Comparison of ENCODE assay signal across 11 cellular contexts in genomic region chr5:93342563-93343061, GRCh38.
A peak's percentile ranks its signal among the peaks of the same experiment; 100 is the strongest.
DNase-seq lines count a peak whose midpoint lies in the region; ATAC-seq, FAIRE-seq and TF ChIP-seq lines count a peak whose summit lies in the region.
"Had no signal": no experiment of that assay in that cellular context is flagged by ENCODE, and none has a peak within 500 bp of the region (broad histone marks: within the 10 kb centered on the region; RNA-seq: fewer than 3 reads in every experiment).

No MANE protein-coding gene starts in this region.

- H3K27me3 ChIP-seq in uterus (no peaks in the 10 kb centered on the region), lower lobe of right lung (ENCODE audit: low read depth) (no peaks in the 10 kb centered on the region)

- TF ChIP-seq POLR2A in GM12892 (IDR thresholded peaks at IDR 0.05; ENCODE audit: low read depth, low read length): no peak
- TF ChIP-seq POLR2A in uterus (IDR thresholded peaks at IDR 0.05): no peak

- TF ChIP-seq CTCF in epithelial cell of proximal tubule (conservative IDR thresholded peaks at IDR 0.05; ENCODE audit: low read depth, low read length) (no peak), uterus (IDR thresholded peaks at IDR 0.05) (no peak), lower lobe of right lung (IDR thresholded peaks at IDR 0.05) (no peak)

- H3K4me3 Mint-ChIP-seq in stimulated activated naive CD8-positive, alpha-beta T cell treated with anti-CD3 and anti-CD28 coated beads, Interleukin-15, amount 100 ng/mL, for 72 hours: no peak overlapping the region

- no peak overlapping the region for H3K27ac ChIP-seq in uterus
- H3K27ac ChIP-seq in lower lobe of right lung: no peak overlapping the region
- H3K27ac ChIP-seq: C4-2B had no signal

- H3K4me1 Mint-ChIP-seq in stimulated activated naive CD8-positive, alpha-beta T cell treated with anti-CD3 and anti-CD28 coated beads, Interleukin-15, amount 100 ng/mL, for 72 hours: no peaks in the 10 kb centered on the region

- peak; percentile 46 for FAIRE-seq in GM12892 (lab: Jason Lieb, UNC)

- H3K36me3 ChIP-seq in uterus: no peaks in the 10 kb centered on the region
- no peaks in the 10 kb centered on the region for H3K36me3 ChIP-seq in lower lobe of right lung

- no peaks in the 10 kb centered on the region for H3K27me3 Mint-ChIP-seq in stimulated activated naive CD8-positive, alpha-beta T cell treated with anti-CD3 and anti-CD28 coated beads, Interleukin-15, amount 100 ng/mL, for 72 hours

- H3K9me3 Mint-ChIP-seq in stimulated activated naive CD8-positive, alpha-beta T cell treated with anti-CD3 and anti-CD28 coated beads, Interleukin-15, amount 100 ng/mL, for 72 hours: peaks cover 0 to 7% of the 10 kb centered on the region in 2 donors

- DNase-seq in GM12892 (ENCODE audit: insufficient read length): peak; percentile 33
- DNase-seq in epithelial cell of proximal tubule (ENCODE audit: low read depth): peak; percentile 29
- no peak for DNase-seq in stimulated activated naive CD8-positive, alpha-beta T cell treated with anti-CD3 and anti-CD28 coated beads, Interleukin-15, amount 100 ng/mL, for 72 hours
- no peak for DNase-seq in UCSD-AML1 (lab: John Stamatoyannopoulos, UW; ENCODE audit: unreplicated experiment)
- no peak for DNase-seq in uterus
- DNase-seq in lower lobe of right lung: no peak
- DNase-seq: activated CD4-positive, alpha-beta T cell treated with anti-CD3 and anti-CD28 coated beads for 1 hour; left ventricle myocardium superior had no signal

- ATAC-seq in GM19395 (IDR thresholded peaks at IDR 0.05; ENCODE audit: unreplicated experiment) (peak; percentile 77), HG03060 (IDR thresholded peaks at IDR 0.05; ENCODE audit: low read depth, unreplicated experiment) (peak; percentile 40), lower lobe of right lung (no peak)
- ATAC-seq in stimulated activated naive CD8-positive, alpha-beta T cell treated with anti-CD3 and anti-CD28 coated beads, Interleukin-15, amount 100 ng/mL, for 72 hours: no peak
- ATAC-seq: left ventricle myocardium superior had no signal

- no peak overlapping the region for H3K4me3 ChIP-seq in epithelial cell of proximal tubule (ENCODE audit: low read depth, low read length)
- H3K4me3 ChIP-seq in uterus: no peak overlapping the region
- H3K4me3 ChIP-seq in lower lobe of right lung: no peak overlapping the region

- intact Hi-C loops in uterus (cut with DNase I; ENCODE audit: low total_unique reads) (no loop called here), lower lobe of right lung (cut with DNase I) (no loop called here)

- H3K27ac Mint-ChIP-seq in stimulated activated naive CD8-positive, alpha-beta T cell treated with anti-CD3 and anti-CD28 coated beads, Interleukin-15, amount 100 ng/mL, for 72 hours: no peak overlapping the region

- H3K9me3 ChIP-seq in uterus (no peaks in the 10 kb centered on the region), lower lobe of right lung (no peaks in the 10 kb centered on the region)

- no peaks in the 10 kb centered on the region for H3K4me1 ChIP-seq in uterus
- H3K4me1 ChIP-seq in lower lobe of right lung: no peaks in the 10 kb centered on the region

Comparison
In these comparisons a context has a peak if more than half of its experiments do, and no peak if none do; other contexts are left out.
1. DNase-seq: peak in GM12892 (single experiment) and epithelial cell of proximal tubule (single experiment); none in stimulated activated naive CD8-positive, alpha-beta T cell treated with anti-CD3 and anti-CD28 coated beads, Interleukin-15, amount 100 ng/mL, for 72 hours (0 of 2), UCSD-AML1 (single experiment), uterus (0 of 2) and lower lobe of right lung (single experiment).
2. ATAC-seq: peak in GM19395 (single experiment) and HG03060 (single experiment); none in stimulated activated naive CD8-positive, alpha-beta T cell treated with anti-CD3 and anti-CD28 coated beads, Interleukin-15, amount 100 ng/mL, for 72 hours (single experiment) and lower lobe of right lung (0 of 2).